Comparison of ENCODE assay signal across 8 cellular contexts in the genomic region with DNA sequence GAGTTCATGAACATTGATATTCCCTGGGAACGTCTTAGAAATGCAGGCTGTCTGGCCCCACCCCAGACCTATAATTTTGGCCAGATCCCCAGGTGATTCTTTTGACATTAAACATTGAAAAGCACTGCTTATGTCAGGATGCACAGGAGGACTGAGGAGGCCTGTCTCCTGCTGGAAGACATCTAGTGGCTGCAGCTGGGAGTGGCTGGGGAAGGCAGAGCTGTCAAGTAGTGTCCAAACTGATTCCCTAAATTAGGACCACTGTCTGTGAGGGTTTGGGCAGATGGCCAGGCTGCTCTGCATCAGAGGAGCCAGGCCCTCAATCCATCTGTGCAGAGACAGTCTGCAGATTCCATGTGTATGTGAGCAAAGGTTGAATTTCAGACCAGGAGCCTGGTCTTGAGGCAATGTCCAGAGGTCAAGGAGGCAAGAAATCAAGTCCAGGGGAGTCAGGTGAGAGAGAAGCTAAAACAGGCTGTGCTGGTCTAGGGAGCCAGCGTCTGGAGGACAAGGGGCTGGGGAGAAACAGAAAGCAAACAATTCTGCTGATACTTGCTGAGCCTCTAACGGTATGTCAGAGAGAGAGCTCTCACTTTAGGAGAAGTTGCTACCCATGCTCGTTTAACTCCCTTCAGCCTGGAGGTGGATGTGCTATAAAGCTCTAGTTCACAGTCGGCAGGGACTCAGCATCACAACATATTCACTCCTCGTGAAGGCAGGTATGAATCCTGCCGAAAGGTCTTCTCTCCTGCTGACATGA. TPM values are rescaled to one million over a fixed set of nuclear protein-coding genes. Genes with fewer than 3 reads are reported as not detected.
A peak's percentile ranks its signal among the peaks of the same experiment; 100 is the strongest.
DNase-seq lines count a peak whose midpoint lies in the region; ATAC-seq, FAIRE-seq and TF ChIP-seq lines count a peak whose summit lies in the region.

No MANE protein-coding gene starts in this region.

- no peak for FAIRE-seq in RCC 7860 (lab: Jason Lieb, UNC)

- H3K4me3 ChIP-seq in OCI-LY7 (ENCODE audit: low read depth, low read length, poor library complexity, severe bottlenecking) (no peak overlapping the region), lower lobe of right lung (no peak overlapping the region)

- CTCF ChIA-PET in OCI-LY7 (lab: Charles Lee; ENCODE audit: unreplicated experiment), result no interaction called here

- no TSS peak for BruUV-seq in OCI-LY7 (replicated peaks; lab: Mats Ljungman, UMichigan)

- H3K36me3 ChIP-seq in OCI-LY7 (ENCODE audit: insufficient read depth, low read length), result no peaks in the 10 kb centered on the region
- no peaks in the 10 kb centered on the region for H3K36me3 ChIP-seq in lower lobe of right lung

- no peaks in the 10 kb centered on the region for H3K27me3 ChIP-seq in lower lobe of right lung (ENCODE audit: low read depth)

- H3K4me1 ChIP-seq in OCI-LY7 (ENCODE audit: insufficient read depth, low read length, poor library complexity, severe bottlenecking), result no peaks in the 10 kb centered on the region
- H3K4me1 ChIP-seq in lower lobe of right lung, result peaks cover 16% of the 10 kb centered on the region

- H4K20me1 ChIP-seq in OCI-LY7 (ENCODE audit: insufficient read depth, low read length), result no peaks in the 10 kb centered on the region

- TF ChIP-seq CTCF in OCI-LY7 (conservative IDR thresholded peaks at IDR 0.05; ENCODE audit: low read length) (peak; percentile 64), lower lobe of right lung (IDR thresholded peaks at IDR 0.05) (peak; percentile 37)

- H3K27ac ChIP-seq in OCI-LY7 (ENCODE audit: low read depth, low read length, poor library complexity, severe bottlenecking) (no peak overlapping the region), lower lobe of right lung (no peak overlapping the region)

- intact Hi-C loops in OCI-LY7 (cut with micrococcal nuclease; ENCODE audit: unreplicated experiment), result loop anchor here (10.0 kb wide), 2 partner anchors 131 to 231 kb away; no protein-coding TSS in a partner anchor
- intact Hi-C loops in lower lobe of right lung (cut with DNase I), result no loop called here

- H3K9me3 ChIP-seq in OCI-LY7 (ENCODE audit: low read length) (no peaks in the 10 kb centered on the region), lower lobe of right lung (no peaks in the 10 kb centered on the region)

- ATAC-seq in GM21423 (IDR thresholded peaks at IDR 0.05; ENCODE audit: unreplicated experiment), result peak; percentile 56
- ATAC-seq in lower lobe of right lung, result peak in 1 of 2 donors; percentile 29

- no peak overlapping the region for H2AFZ ChIP-seq in OCI-LY7 (ENCODE audit: low read length)

- no peaks in the 10 kb centered on the region for H3K9me2 ChIP-seq in OCI-LY7 (ENCODE audit: insufficient read depth, low read length)

- POLR2A ChIA-PET in OCI-LY7 (lab: Charles Lee), result interaction anchor here (0.6 kb wide), 1 partner anchor 130 kb away, joined by 3 read pairs; no protein-coding TSS in a partner anchor

- no peaks in the 10 kb centered on the region for H3K79me2 ChIP-seq in OCI-LY7 (ENCODE audit: insufficient read depth, low read depth, low read length)

- DNase-seq in COR-L47 (lab: John Stamatoyannopoulos, UW) (peak; percentile 54), OCI-LY7 (ENCODE audit: low spot score) (peak; percentile 13), cerebellar cortex (ENCODE audit: low spot score) (peak; percentile 83), lower lobe of right lung (no peak), RCC 7860 (ENCODE audit: low spot score) (no peak), KG1 (lab: John Stamatoyannopoulos, UW) (no peak)
- no peak for DNase-seq in activated CD4-positive, CD25-positive, alpha-beta regulatory T cell (lab: John Stamatoyannopoulos, UW)

- no peak overlapping the region for H3K4me2 ChIP-seq in OCI-LY7 (ENCODE audit: low read length)

RNA-seq across cellular contexts. Expression of a gene that starts 15.3 kb away (rescaled TPM):
- 1.6 and 2.6 TPM in 2 replicates for total RNA-seq in OCI-LY7 (2014; rRNA removed; shearing (Covaris generic))
- total RNA-seq in OCI-LY7 (2022) (5.1 and 7.3 TPM in 2 replicates), lower lobe of right lung (23.6 TPM)

RNA-seq across cellular contexts. Expression of a gene that starts 28.9 kb away (rescaled TPM):
- total RNA-seq in OCI-LY7 (2014; rRNA removed; shearing (Covaris generic)), result not detected in 2 replicates
- total RNA-seq in OCI-LY7 (2022) (not detected in 2 replicates), lower lobe of right lung (not detected)

Comparison
In these comparisons a context has a peak if more than half of its experiments do, and no peak if none do; other contexts are left out.
1. DNase-seq: peak in COR-L47 (single experiment), OCI-LY7 (single experiment) and cerebellar cortex (single experiment); none in lower lobe of right lung (single experiment), RCC 7860 (single experiment), activated CD4-positive, CD25-positive, alpha-beta regulatory T cell (0 of 4) and KG1 (single experiment).